22 cellular contexts compared by ENCODE assay signal in the genomic region with DNA sequence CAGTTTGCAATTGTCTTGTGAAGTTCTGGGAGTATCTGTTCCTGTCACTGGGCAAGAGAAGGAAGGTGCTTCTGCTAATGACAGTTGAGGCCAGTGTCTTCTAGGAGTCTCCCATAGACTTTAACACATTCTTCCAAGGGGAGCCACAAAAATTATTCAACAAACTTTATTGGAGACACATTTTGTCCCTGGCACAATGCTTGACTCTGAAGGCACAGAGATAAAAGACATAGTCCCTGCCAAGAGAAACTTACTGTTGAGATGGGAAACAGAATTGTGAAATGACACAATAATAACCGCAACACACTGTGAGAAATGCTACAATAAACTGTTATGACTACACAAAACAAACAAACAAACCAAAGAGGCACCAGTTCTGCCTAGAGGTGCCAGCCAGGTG.
"Had no signal": no experiment of that assay in that cellular context is flagged by ENCODE, and none has a peak within 500 bp of the region (broad histone marks: within the 10 kb centered on the region; RNA-seq: fewer than 3 reads in every experiment).

No MANE protein-coding gene starts in this region.

- H3K27ac ChIP-seq: epithelial cell of prostate, esophagus muscularis mucosa, hepatocyte, psoas muscle, sigmoid colon, skin epidermis, testis, tibial nerve, upper lobe of right lung, vagina had no signal

- DNase-seq: effector memory CD8-positive, alpha-beta T cell; foreskin melanocyte; head of caudate nucleus; left colon; naive thymus-derived CD4-positive, alpha-beta T cell; nephron progenitor cell; psoas muscle; retina; sigmoid colon; stimulated activated CD4-positive, alpha-beta T cell treated with anti-CD3 and anti-CD28 coated beads, Interleukin-2, amount 100 ng/mL, for 24 hours; stimulated activated CD4-positive, alpha-beta T cell treated with anti-CD3 and anti-CD28 coated beads, Interleukin-4, amount 100 ng/mL, for 4 hours; stimulated activated naive B cell treated with anti-CD40 and anti-IgM and Interleukin-4, amounts not matched to agents 10 μg/mL and 1 μg/mL and 100 μg/mL, for 72 hours; stimulated activated naive CD8-positive, alpha-beta T cell treated with anti-CD3 and anti-CD28 coated beads, Interleukin-15, amount 100 ng/mL, for 72 hours; testis; upper lobe of right lung had no signal

- H3K4me3 ChIP-seq: esophagus muscularis mucosa, hepatocyte, psoas muscle, sigmoid colon, skin epidermis, testis, tibial nerve, upper lobe of right lung, vagina had no signal

- H3K27me3 ChIP-seq: esophagus muscularis mucosa, hepatocyte, sigmoid colon, testis, tibial nerve, upper lobe of right lung, vagina had no signal

- H3K36me3 Mint-ChIP-seq: naive thymus-derived CD4-positive, alpha-beta T cell; stimulated activated naive B cell treated with anti-CD40 and anti-IgM and Interleukin-4, amounts not matched to agents 10 μg/mL and 1 μg/mL and 100 μg/mL, for 72 hours had no signal

- ATAC-seq: effector memory CD8-positive, alpha-beta T cell; left colon; naive thymus-derived CD4-positive, alpha-beta T cell; psoas muscle; stimulated activated naive B cell treated with anti-CD40 and anti-IgM and Interleukin-4, amounts not matched to agents 10 μg/mL and 1 μg/mL and 100 μg/mL, for 72 hours; stimulated activated naive CD8-positive, alpha-beta T cell treated with anti-CD3 and anti-CD28 coated beads, Interleukin-15, amount 100 ng/mL, for 72 hours; upper lobe of right lung had no signal

- H3K36me3 ChIP-seq: esophagus muscularis mucosa, sigmoid colon, tibial nerve, upper lobe of right lung, vagina had no signal

- H3K4me2 ChIP-seq: hepatocyte had no signal

- H3K4me3 Mint-ChIP-seq: dendritic cell treated with granulocyte-macrophage colony-stimulating factor and Interleukin-4, amounts not matched to agents 40 ng/mL and 50 ng/mL, for 4 days; effector memory CD8-positive, alpha-beta T cell; naive thymus-derived CD4-positive, alpha-beta T cell; nephron progenitor cell; stimulated activated naive B cell treated with anti-CD40 and anti-IgM and Interleukin-4, amounts not matched to agents 10 μg/mL and 1 μg/mL and 100 μg/mL, for 72 hours; stimulated activated naive CD8-positive, alpha-beta T cell treated with anti-CD3 and anti-CD28 coated beads, Interleukin-15, amount 100 ng/mL, for 72 hours had no signal

- H3K4me1 ChIP-seq: esophagus muscularis mucosa, psoas muscle, sigmoid colon, upper lobe of right lung, vagina had no signal

- H3K4me1 Mint-ChIP-seq: naive thymus-derived CD4-positive, alpha-beta T cell; nephron progenitor cell; stimulated activated naive CD8-positive, alpha-beta T cell treated with anti-CD3 and anti-CD28 coated beads, Interleukin-15, amount 100 ng/mL, for 72 hours had no signal

- H3K9me3 Mint-ChIP-seq: effector memory CD8-positive, alpha-beta T cell; nephron progenitor cell; stimulated activated naive B cell treated with anti-CD40 and anti-IgM and Interleukin-4, amounts not matched to agents 10 μg/mL and 1 μg/mL and 100 μg/mL, for 72 hours; stimulated activated naive CD8-positive, alpha-beta T cell treated with anti-CD3 and anti-CD28 coated beads, Interleukin-15, amount 100 ng/mL, for 72 hours had no signal

- H3K79me2 ChIP-seq: hepatocyte had no signal

- H3K9me3 ChIP-seq: esophagus muscularis mucosa, psoas muscle, sigmoid colon, testis, tibial nerve, upper lobe of right lung, vagina had no signal

- H2AFZ ChIP-seq: hepatocyte had no signal

- H3K27ac Mint-ChIP-seq: dendritic cell treated with granulocyte-macrophage colony-stimulating factor and Interleukin-4, amounts not matched to agents 40 ng/mL and 50 ng/mL, for 4 days; effector memory CD8-positive, alpha-beta T cell; naive thymus-derived CD4-positive, alpha-beta T cell; nephron progenitor cell; stimulated activated naive B cell treated with anti-CD40 and anti-IgM and Interleukin-4, amounts not matched to agents 10 μg/mL and 1 μg/mL and 100 μg/mL, for 72 hours; stimulated activated naive CD8-positive, alpha-beta T cell treated with anti-CD3 and anti-CD28 coated beads, Interleukin-15, amount 100 ng/mL, for 72 hours had no signal
